8 cellular contexts compared by ENCODE assay signal in genomic region chr10:17023386-17024298, GRCh38.
DNase-seq lines count a peak whose midpoint lies in the region; ATAC-seq lines count a peak whose summit lies in the region.

No MANE protein-coding gene starts in this region.

- H3K27ac ChIP-seq in adipose tissue (ENCODE audit: low read depth, low read length) = peak overlapping the region; percentile 54

- WGBS in adipose tissue, 3 donors = 22 to 53% (median 26%) methylated on average over 13 of the region's 13 CpGs

- DNase-seq in Right ventricle myocardium inferior (ENCODE audit: missing footprints) = no peak
- DNase-seq in cardiac septum (ENCODE audit: low spot score) = no peak
- peak; percentile 88 for DNase-seq in SW480 (ENCODE audit: low spot score)
- peak; percentile 52 for DNase-seq in iPS DF 19.7 (ENCODE audit: low read depth, low spot score)
- peak; percentile 51 for DNase-seq in stimulated activated CD4-positive, alpha-beta T cell treated with anti-CD3 and anti-CD28 coated beads, Interleukin-4, amount 100 ng/mL, for 1 hour
- no peak for DNase-seq in inferior parietal cortex (ENCODE audit: extremely low spot score)

- intact Hi-C loops in Right ventricle myocardium inferior (cut with DNase I) = no loop called here
- intact Hi-C loops in cardiac septum (cut with DNase I) = no loop called here

- peak; percentile 91 for ATAC-seq in Right ventricle myocardium inferior
- peak; percentile 96 for ATAC-seq in HG03378 (IDR thresholded peaks at IDR 0.05; ENCODE audit: unreplicated experiment)

Comparison
In these comparisons a context has a peak if more than half of its experiments do, and no peak if none do; other contexts are left out.
1. DNase-seq: peak in SW480 (single experiment), iPS DF 19.7 (single experiment) and stimulated activated CD4-positive, alpha-beta T cell treated with anti-CD3 and anti-CD28 coated beads, Interleukin-4, amount 100 ng/mL, for 1 hour (single experiment); none in Right ventricle myocardium inferior (single experiment), cardiac septum (single experiment) and inferior parietal cortex (single experiment).